1 cellular context compared by ENCODE assay signal in the genomic region with DNA sequence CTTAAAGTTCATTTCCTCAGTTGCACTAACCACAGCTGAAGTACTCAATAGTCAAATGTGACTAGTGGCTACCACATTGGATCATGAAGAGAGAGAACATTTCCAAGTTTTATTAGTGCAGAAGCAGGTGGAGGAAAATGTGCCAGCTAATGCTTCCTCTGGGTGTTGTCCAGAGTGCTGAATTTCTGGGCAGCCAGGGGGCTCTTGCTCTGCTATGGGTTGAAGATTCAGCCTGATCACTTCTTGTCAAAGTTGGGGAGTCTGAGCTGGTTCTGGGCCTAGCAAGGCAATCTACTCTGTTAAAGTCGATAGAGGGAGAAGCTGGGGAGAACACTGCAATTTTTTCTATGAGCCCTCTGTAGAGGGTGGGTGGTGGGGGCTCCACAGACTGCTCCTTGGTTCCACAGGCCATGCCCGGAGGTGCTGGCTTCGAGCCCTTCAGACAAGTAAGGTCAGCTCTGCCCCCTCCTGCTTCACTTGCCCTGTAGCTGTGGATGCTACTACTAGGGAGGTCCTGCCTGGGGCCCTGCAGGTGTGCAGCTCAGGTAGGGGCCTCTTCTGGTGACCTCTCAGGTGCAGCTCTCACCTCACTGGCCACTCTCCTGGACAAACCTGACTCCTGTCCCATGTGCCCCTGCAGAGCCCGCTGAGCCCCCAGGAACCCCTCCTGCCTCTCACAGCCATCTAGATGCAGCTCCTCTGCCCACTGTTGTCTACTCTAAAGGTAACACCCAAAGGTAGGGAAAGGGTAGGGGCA.
TF ChIP-seq lines count a peak whose summit lies in the region.

No MANE protein-coding gene starts in this region.

TF ChIP-seq in HepG2, 621 proteins besides CTCF, POLR2A, EP300 and RAD21 (continues in another document):
- TF ChIP-seq ZSCAN9 (CRISPR knock-in tag; IDR thresholded peaks at IDR 0.05; ENCODE audit: borderline replicate concordance) (peak; percentile 41; the same call in 1 of the 2 replicates), ZNF292 (CRISPR knock-in tag; IDR thresholded peaks at IDR 0.05; ENCODE audit: borderline replicate concordance, low read depth) (no peak), EHMT2 (IDR thresholded peaks at IDR 0.05; ENCODE audit: borderline replicate concordance, low read depth, low read length) (peak; percentile 90), TP53 (CRISPR knock-in tag; conservative IDR thresholded peaks at IDR 0.05) (no peak), ZNF451 (CRISPR knock-in tag; IDR thresholded peaks at IDR 0.05) (no peak), FOXJ3 (CRISPR knock-in tag; IDR thresholded peaks at IDR 0.05; ENCODE audit: borderline replicate concordance) (no peak), HOXA5 (CRISPR knock-in tag; IDR thresholded peaks at IDR 0.05) (0 out of 2 replicates have a peak, but pooled peaks have one; percentile 35), TEAD3 (CRISPR knock-in tag; optimal IDR thresholded peaks at IDR 0.05; ENCODE audit: borderline replicate concordance) (no peak), MAFK (conservative IDR thresholded peaks at IDR 0.05 in 1 of 2, IDR thresholded peaks at IDR 0.05 in 1 of 2; ENCODE audit: low read length in 2 of 2) (no peak), ZNF652 (CRISPR knock-in tag; IDR thresholded peaks at IDR 0.05; ENCODE audit: borderline replicate concordance, low read depth) (no peak), TSC22D2 (CRISPR knock-in tag; IDR thresholded peaks at IDR 0.05; ENCODE audit: borderline replicate concordance) (peak; percentile 57; the same call in 1 of the 2 replicates)
- TF ChIP-seq, protein P1, sequence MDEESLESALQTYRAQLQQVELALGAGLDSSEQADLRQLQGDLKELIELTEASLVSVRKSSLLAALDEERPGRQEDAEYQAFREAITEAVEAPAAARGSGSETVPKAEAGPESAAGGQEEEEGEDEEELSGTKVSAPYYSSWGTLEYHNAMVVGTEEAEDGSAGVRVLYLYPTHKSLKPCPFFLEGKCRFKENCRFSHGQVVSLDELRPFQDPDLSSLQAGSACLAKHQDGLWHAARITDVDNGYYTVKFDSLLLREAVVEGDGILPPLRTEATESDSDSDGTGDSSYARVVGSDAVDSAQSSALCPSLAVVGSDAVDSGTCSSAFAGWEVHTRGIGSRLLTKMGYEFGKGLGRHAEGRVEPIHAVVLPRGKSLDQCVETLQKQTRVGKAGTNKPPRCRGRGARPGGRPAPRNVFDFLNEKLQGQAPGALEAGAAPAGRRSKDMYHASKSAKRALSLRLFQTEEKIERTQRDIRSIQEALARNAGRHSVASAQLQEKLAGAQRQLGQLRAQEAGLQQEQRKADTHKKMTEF (CRISPR knock-in tag; IDR thresholded peaks at IDR 0.05) = no peak
- TF ChIP-seq, protein P2, sequence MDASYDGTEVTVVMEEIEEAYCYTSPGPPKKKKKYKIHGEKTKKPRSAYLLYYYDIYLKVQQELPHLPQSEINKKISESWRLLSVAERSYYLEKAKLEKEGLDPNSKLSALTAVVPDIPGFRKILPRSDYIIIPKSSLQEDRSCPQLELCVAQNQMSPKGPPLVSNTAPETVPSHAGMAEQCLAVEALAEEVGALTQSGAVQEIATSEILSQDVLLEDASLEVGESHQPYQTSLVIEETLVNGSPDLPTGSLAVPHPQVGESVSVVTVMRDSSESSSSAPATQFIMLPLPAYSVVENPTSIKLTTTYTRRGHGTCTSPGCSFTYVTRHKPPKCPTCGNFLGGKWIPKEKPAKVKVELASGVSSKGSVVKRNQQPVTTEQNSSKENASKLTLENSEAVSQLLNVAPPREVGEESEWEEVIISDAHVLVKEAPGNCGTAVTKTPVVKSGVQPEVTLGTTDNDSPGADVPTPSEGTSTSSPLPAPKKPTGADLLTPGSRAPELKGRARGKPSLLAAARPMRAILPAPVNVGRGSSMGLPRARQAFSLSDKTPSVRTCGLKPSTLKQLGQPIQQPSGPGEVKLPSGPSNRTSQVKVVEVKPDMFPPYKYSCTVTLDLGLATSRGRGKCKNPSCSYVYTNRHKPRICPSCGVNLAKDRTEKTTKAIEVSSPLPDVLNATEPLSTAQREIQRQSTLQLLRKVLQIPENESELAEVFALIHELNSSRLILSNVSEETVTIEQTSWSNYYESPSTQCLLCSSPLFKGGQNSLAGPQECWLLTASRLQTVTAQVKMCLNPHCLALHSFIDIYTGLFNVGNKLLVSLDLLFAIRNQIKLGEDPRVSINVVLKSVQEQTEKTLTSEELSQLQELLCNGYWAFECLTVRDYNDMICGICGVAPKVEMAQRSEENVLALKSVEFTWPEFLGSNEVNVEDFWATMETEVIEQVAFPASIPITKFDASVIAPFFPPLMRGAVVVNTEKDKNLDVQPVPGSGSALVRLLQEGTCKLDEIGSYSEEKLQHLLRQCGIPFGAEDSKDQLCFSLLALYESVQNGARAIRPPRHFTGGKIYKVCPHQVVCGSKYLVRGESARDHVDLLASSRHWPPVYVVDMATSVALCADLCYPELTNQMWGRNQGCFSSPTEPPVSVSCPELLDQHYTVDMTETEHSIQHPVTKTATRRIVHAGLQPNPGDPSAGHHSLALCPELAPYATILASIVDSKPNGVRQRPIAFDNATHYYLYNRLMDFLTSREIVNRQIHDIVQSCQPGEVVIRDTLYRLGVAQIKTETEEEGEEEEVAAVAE (CRISPR knock-in tag; IDR thresholded peaks at IDR 0.05; ENCODE audit: borderline replicate concordance) = no peak
- TF ChIP-seq, protein P3, sequence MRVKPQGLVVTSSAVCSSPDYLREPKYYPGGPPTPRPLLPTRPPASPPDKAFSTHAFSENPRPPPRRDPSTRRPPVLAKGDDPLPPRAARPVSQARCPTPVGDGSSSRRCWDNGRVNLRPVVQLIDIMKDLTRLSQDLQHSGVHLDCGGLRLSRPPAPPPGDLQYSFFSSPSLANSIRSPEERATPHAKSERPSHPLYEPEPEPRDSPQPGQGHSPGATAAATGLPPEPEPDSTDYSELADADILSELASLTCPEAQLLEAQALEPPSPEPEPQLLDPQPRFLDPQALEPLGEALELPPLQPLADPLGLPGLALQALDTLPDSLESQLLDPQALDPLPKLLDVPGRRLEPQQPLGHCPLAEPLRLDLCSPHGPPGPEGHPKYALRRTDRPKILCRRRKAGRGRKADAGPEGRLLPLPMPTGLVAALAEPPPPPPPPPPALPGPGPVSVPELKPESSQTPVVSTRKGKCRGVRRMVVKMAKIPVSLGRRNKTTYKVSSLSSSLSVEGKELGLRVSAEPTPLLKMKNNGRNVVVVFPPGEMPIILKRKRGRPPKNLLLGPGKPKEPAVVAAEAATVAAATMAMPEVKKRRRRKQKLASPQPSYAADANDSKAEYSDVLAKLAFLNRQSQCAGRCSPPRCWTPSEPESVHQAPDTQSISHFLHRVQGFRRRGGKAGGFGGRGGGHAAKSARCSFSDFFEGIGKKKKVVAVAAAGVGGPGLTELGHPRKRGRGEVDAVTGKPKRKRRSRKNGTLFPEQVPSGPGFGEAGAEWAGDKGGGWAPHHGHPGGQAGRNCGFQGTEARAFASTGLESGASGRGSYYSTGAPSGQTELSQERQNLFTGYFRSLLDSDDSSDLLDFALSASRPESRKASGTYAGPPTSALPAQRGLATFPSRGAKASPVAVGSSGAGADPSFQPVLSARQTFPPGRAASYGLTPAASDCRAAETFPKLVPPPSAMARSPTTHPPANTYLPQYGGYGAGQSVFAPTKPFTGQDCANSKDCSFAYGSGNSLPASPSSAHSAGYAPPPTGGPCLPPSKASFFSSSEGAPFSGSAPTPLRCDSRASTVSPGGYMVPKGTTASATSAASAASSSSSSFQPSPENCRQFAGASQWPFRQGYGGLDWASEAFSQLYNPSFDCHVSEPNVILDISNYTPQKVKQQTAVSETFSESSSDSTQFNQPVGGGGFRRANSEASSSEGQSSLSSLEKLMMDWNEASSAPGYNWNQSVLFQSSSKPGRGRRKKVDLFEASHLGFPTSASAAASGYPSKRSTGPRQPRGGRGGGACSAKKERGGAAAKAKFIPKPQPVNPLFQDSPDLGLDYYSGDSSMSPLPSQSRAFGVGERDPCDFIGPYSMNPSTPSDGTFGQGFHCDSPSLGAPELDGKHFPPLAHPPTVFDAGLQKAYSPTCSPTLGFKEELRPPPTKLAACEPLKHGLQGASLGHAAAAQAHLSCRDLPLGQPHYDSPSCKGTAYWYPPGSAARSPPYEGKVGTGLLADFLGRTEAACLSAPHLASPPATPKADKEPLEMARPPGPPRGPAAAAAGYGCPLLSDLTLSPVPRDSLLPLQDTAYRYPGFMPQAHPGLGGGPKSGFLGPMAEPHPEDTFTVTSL (CRISPR knock-in tag; IDR thresholded peaks at IDR 0.05; ENCODE audit: borderline replicate concordance) = no peak
- TF ChIP-seq, protein P4, sequence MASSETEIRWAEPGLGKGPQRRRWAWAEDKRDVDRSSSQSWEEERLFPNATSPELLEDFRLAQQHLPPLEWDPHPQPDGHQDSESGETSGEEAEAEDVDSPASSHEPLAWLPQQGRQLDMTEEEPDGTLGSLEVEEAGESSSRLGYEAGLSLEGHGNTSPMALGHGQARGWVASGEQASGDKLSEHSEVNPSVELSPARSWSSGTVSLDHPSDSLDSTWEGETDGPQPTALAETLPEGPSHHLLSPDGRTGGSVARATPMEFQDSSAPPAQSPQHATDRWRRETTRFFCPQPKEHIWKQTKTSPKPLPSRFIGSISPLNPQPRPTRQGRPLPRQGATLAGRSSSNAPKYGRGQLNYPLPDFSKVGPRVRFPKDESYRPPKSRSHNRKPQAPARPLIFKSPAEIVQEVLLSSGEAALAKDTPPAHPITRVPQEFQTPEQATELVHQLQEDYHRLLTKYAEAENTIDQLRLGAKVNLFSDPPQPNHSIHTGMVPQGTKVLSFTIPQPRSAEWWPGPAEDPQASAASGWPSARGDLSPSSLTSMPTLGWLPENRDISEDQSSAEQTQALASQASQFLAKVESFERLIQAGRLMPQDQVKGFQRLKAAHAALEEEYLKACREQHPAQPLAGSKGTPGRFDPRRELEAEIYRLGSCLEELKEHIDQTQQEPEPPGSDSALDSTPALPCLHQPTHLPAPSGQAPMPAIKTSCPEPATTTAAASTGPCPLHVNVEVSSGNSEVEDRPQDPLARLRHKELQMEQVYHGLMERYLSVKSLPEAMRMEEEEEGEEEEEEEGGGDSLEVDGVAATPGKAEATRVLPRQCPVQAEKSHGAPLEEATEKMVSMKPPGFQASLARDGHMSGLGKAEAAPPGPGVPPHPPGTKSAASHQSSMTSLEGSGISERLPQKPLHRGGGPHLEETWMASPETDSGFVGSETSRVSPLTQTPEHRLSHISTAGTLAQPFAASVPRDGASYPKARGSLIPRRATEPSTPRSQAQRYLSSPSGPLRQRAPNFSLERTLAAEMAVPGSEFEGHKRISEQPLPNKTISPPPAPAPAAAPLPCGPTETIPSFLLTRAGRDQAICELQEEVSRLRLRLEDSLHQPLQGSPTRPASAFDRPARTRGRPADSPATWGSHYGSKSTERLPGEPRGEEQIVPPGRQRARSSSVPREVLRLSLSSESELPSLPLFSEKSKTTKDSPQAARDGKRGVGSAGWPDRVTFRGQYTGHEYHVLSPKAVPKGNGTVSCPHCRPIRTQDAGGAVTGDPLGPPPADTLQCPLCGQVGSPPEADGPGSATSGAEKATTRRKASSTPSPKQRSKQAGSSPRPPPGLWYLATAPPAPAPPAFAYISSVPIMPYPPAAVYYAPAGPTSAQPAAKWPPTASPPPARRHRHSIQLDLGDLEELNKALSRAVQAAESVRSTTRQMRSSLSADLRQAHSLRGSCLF (CRISPR knock-in tag; IDR thresholded peaks at IDR 0.05; ENCODE audit: borderline replicate concordance) = 0 out of 2 replicates have a peak, but pooled peaks have one; percentile 61
- TF ChIP-seq, protein P5, sequence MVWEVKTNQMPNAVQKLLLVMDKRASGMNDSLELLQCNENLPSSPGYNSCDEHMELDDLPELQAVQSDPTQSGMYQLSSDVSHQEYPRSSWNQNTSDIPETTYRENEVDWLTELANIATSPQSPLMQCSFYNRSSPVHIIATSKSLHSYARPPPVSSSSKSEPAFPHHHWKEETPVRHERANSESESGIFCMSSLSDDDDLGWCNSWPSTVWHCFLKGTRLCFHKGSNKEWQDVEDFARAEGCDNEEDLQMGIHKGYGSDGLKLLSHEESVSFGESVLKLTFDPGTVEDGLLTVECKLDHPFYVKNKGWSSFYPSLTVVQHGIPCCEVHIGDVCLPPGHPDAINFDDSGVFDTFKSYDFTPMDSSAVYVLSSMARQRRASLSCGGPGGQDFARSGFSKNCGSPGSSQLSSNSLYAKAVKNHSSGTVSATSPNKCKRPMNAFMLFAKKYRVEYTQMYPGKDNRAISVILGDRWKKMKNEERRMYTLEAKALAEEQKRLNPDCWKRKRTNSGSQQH (CRISPR knock-in tag; IDR thresholded peaks at IDR 0.05; ENCODE audit: low read depth) = 0 out of 2 replicates have a peak, but pooled peaks have one; percentile 20
- TF ChIP-seq, protein P6, sequence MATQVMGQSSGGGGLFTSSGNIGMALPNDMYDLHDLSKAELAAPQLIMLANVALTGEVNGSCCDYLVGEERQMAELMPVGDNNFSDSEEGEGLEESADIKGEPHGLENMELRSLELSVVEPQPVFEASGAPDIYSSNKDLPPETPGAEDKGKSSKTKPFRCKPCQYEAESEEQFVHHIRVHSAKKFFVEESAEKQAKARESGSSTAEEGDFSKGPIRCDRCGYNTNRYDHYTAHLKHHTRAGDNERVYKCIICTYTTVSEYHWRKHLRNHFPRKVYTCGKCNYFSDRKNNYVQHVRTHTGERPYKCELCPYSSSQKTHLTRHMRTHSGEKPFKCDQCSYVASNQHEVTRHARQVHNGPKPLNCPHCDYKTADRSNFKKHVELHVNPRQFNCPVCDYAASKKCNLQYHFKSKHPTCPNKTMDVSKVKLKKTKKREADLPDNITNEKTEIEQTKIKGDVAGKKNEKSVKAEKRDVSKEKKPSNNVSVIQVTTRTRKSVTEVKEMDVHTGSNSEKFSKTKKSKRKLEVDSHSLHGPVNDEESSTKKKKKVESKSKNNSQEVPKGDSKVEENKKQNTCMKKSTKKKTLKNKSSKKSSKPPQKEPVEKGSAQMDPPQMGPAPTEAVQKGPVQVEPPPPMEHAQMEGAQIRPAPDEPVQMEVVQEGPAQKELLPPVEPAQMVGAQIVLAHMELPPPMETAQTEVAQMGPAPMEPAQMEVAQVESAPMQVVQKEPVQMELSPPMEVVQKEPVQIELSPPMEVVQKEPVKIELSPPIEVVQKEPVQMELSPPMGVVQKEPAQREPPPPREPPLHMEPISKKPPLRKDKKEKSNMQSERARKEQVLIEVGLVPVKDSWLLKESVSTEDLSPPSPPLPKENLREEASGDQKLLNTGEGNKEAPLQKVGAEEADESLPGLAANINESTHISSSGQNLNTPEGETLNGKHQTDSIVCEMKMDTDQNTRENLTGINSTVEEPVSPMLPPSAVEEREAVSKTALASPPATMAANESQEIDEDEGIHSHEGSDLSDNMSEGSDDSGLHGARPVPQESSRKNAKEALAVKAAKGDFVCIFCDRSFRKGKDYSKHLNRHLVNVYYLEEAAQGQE (IDR thresholded peaks at IDR 0.05; ENCODE audit: borderline replicate concordance in 1 of 2, low read depth in 1 of 2, low read length in 2 of 2) = peak in 1 of 2 experiments; percentile 97; a peak in 2 of 4 replicates
- TF ChIP-seq, protein P7, sequence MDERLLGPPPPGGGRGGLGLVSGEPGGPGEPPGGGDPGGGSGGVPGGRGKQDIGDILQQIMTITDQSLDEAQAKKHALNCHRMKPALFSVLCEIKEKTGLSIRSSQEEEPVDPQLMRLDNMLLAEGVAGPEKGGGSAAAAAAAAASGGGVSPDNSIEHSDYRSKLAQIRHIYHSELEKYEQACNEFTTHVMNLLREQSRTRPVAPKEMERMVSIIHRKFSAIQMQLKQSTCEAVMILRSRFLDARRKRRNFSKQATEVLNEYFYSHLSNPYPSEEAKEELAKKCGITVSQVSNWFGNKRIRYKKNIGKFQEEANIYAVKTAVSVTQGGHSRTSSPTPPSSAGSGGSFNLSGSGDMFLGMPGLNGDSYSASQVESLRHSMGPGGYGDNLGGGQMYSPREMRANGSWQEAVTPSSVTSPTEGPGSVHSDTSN (CRISPR knock-in tag; IDR thresholded peaks at IDR 0.05) = no peak
